ENCODE assay signal across 8 cellular contexts in the genomic region with DNA sequence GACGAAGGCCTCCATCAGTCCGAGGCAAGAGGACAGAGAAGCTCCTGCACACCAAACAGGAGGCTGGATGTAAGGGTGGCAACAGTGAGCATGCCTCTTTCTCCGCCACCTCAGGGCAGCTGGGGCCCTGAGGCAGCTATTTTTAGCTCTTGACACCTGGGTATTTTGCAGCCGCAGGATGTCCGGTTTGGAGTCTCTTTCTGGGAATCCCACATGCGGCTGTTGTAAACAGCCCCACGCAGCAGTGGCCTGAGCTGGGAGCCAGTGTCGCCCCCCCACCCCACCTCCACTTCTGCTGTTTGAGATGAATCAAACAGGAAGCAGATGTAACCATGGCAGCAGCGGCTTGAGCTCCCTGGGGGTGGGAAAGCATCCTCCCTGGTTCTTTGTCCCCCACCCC. TPM values are rescaled to one million over a fixed set of nuclear protein-coding genes. Genes with fewer than 3 reads are reported as not detected.
DNase-seq lines count a peak whose midpoint lies in the region; ATAC-seq and TF ChIP-seq lines count a peak whose summit lies in the region.

No MANE protein-coding gene starts in this region.

- peak overlapping the region; percentile 43 for H3K4me3 ChIP-seq in CD8-positive, alpha-beta T cell (ENCODE audit: low read depth, low read length)

- intact Hi-C loops in CD8-positive, alpha-beta T cell (cut with DNase I, micrococcal nuclease): loop anchor here in 1 of 2 experiments (1.0 kb wide), 1 partner anchor 29 kb away; no protein-coding TSS in a partner anchor

- H3K36me3 ChIP-seq in CD8-positive, alpha-beta T cell (ENCODE audit: insufficient read depth, low read length): no peaks in the 10 kb centered on the region

- H3K27ac ChIP-seq in CD8-positive, alpha-beta T cell (ENCODE audit: low read depth, low read length): peak overlapping the region; percentile 84

- no peaks in the 10 kb centered on the region for H3K9me3 ChIP-seq in CD8-positive, alpha-beta T cell (ENCODE audit: low read length)

- peak overlapping the region; percentile 80 for H3K4me3 Mint-ChIP-seq in CD8-positive, alpha-beta T cell

- POLR2A ChIA-PET in CD8-positive, alpha-beta T cell (lab: Charles Lee): interaction anchor here (0.8 to 9.0 kb wide), 7 partner anchors 12 to 67 kb away, joined by 3 to 70 read pairs (median 4); partner anchors contain the start of gene HDAC7

- CTCF ChIA-PET in CD8-positive, alpha-beta T cell (lab: Charles Lee): interaction anchor here (0.6 to 31.7 kb wide), 18 partner anchors 9 to 317 kb away, joined by 3 to 728 read pairs (median 6); partner anchors contain the start of gene VDR

- peaks cover 23% of the 10 kb centered on the region for H3K36me3 Mint-ChIP-seq in CD8-positive, alpha-beta T cell

- TF ChIP-seq CTCF in CD8-positive, alpha-beta T cell (IDR thresholded peaks at IDR 0.05): no peak

- ATAC-seq in CD8-positive, alpha-beta T cell: peak; percentile 29
- ATAC-seq in GM21737 (IDR thresholded peaks at IDR 0.05; ENCODE audit: unreplicated experiment) (peak; percentile 39), GM21390 (IDR thresholded peaks at IDR 0.05; ENCODE audit: unreplicated experiment) (no peak)

- no peaks in the 10 kb centered on the region for H3K27me3 Mint-ChIP-seq in CD8-positive, alpha-beta T cell (ENCODE audit: low read depth)

- H3K4me1 ChIP-seq in CD8-positive, alpha-beta T cell (ENCODE audit: insufficient read depth, low read length): peaks cover 98% of the 10 kb centered on the region

- peak overlapping the region; percentile 95 for H3K27ac Mint-ChIP-seq in CD8-positive, alpha-beta T cell

- H3K4me1 Mint-ChIP-seq in CD8-positive, alpha-beta T cell (ENCODE audit: low read depth): peaks cover 97% of the 10 kb centered on the region

- H3K9me3 Mint-ChIP-seq in CD8-positive, alpha-beta T cell: no peaks in the 10 kb centered on the region

- H3K27me3 ChIP-seq in CD8-positive, alpha-beta T cell (ENCODE audit: insufficient read depth, low read length): no peaks in the 10 kb centered on the region

- DNase-seq in CD8-positive, alpha-beta T cell: peak; percentile 47 to 88 (median 74)
- DNase-seq in RPMI8226 (peak; percentile 94), left kidney (ENCODE audit: low read depth, low spot score) (peak; percentile 48), HUDEP-2 (lab: John Stamatoyannopoulos, UW; ENCODE audit: unreplicated experiment in 76 of 76) (no peak)
- peak; percentile 66 for DNase-seq in activated naive CD4-positive, alpha-beta T cell treated with anti-CD3 and anti-CD28 coated beads, Interleukin-2, amount 50 U/mL, for 16 hours
- peak; percentile 75 to 84 for DNase-seq in stimulated activated CD8-positive, alpha-beta memory T cell treated with anti-CD3 and anti-CD28 coated beads, Interleukin-15, amount 100 ng/mL, for 48 hours (ENCODE audit: low read depth in 2 of 2)

RNA-seq across cellular contexts. Expression of gene HDAC7, which starts 11.7 kb away (rescaled TPM):
- 10 to 100 TPM; 87.3 to 91.4 TPM for total RNA-seq in CD8-positive, alpha-beta T cell

RNA-seq across cellular contexts. Expression of gene SLC48A1, which starts 35.0 kb away (rescaled TPM):
- 1 to 10 TPM; 4.3 to 5.5 TPM for total RNA-seq in CD8-positive, alpha-beta T cell

RNA-seq across cellular contexts. Expression of gene RAPGEF3, which starts 49.4 kb away (rescaled TPM):
- total RNA-seq in CD8-positive, alpha-beta T cell: under 1 TPM; 0.14 to 0.25 TPM

Comparison
In these comparisons a context has a peak if more than half of its experiments do, and no peak if none do; other contexts are left out.
1. DNase-seq: peak in CD8-positive, alpha-beta T cell (7 of 7), RPMI8226 (single experiment), activated naive CD4-positive, alpha-beta T cell treated with anti-CD3 and anti-CD28 coated beads, Interleukin-2, amount 50 U/mL, for 16 hours (single experiment), left kidney (single experiment) and stimulated activated CD8-positive, alpha-beta memory T cell treated with anti-CD3 and anti-CD28 coated beads, Interleukin-15, amount 100 ng/mL, for 48 hours (2 of 2); none in HUDEP-2 (0 of 76).